1 cellular context compared by ENCODE assay signal in genomic region chr6:24494726-24495515, GRCh38.
TF ChIP-seq lines count a peak whose summit lies in the region.

TSS of gene ALDH5A1 (plus strand) at chr6:24494969. CDS start at chr6:24494997, 28 bp downstream.

TF ChIP-seq in WTC11, 78 proteins besides CTCF, POLR2A, EP300 and RAD21 (continued from another document):
- TF ChIP-seq FOXP1 (CRISPR knock-in tag; IDR thresholded peaks at IDR 0.05; ENCODE audit: borderline replicate concordance), result peak; percentile 93
- 0 out of 2 replicates have a peak, but pooled peaks have one; percentile 64 for TF ChIP-seq ELF4 (CRISPR knock-in tag; IDR thresholded peaks at IDR 0.05; ENCODE audit: low read depth)
- TF ChIP-seq NFYB (CRISPR knock-in tag; conservative IDR thresholded peaks at IDR 0.05; ENCODE audit: low read depth), result 0 out of 2 replicates have a peak, but pooled peaks have one; percentile 9
- TF ChIP-seq, protein P1, sequence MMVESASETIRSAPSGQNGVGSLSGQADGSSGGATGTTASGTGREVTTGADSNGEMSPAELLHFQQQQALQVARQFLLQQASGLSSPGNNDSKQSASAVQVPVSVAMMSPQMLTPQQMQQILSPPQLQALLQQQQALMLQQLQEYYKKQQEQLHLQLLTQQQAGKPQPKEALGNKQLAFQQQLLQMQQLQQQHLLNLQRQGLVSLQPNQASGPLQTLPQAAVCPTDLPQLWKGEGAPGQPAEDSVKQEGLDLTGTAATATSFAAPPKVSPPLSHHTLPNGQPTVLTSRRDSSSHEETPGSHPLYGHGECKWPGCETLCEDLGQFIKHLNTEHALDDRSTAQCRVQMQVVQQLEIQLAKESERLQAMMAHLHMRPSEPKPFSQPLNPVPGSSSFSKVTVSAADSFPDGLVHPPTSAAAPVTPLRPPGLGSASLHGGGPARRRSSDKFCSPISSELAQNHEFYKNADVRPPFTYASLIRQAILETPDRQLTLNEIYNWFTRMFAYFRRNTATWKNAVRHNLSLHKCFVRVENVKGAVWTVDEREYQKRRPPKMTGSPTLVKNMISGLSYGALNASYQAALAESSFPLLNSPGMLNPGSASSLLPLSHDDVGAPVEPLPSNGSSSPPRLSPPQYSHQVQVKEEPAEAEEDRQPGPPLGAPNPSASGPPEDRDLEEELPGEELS (CRISPR knock-in tag; IDR thresholded peaks at IDR 0.05), result peak; percentile 57
- TF ChIP-seq TEAD1 (CRISPR knock-in tag; IDR thresholded peaks at IDR 0.05), result 0 out of 2 replicates have a peak, but pooled peaks have one; percentile 56
- TF ChIP-seq NR2C2 (CRISPR knock-in tag; IDR thresholded peaks at IDR 0.05), result no peak
- peak; percentile 88 for TF ChIP-seq MYBL2 (CRISPR knock-in tag; IDR thresholded peaks at IDR 0.05)
- 0 out of 2 replicates have a peak, but pooled peaks have one; percentile 8 for TF ChIP-seq ZNF532 (CRISPR knock-in tag; IDR thresholded peaks at IDR 0.05; ENCODE audit: borderline replicate concordance)
- TF ChIP-seq ESRRA (CRISPR knock-in tag; IDR thresholded peaks at IDR 0.05; ENCODE audit: borderline replicate concordance), result peak; percentile 63; the same call in 1 of the 2 replicates
- no peak for TF ChIP-seq ZNF396 (CRISPR knock-in tag; IDR thresholded peaks at IDR 0.05; ENCODE audit: borderline replicate concordance)
- peak; percentile 26; the same call in 1 of the 2 replicates for TF ChIP-seq ARID4B (CRISPR knock-in tag; IDR thresholded peaks at IDR 0.05; ENCODE audit: borderline replicate concordance)
- peak; percentile 80; the same call in 1 of the 2 replicates for TF ChIP-seq KAT7 (CRISPR knock-in tag; IDR thresholded peaks at IDR 0.05; ENCODE audit: borderline replicate concordance)
- peak; percentile 60; the same call in 1 of the 2 replicates for TF ChIP-seq NFE2L1 (CRISPR knock-in tag; IDR thresholded peaks at IDR 0.05)
- TF ChIP-seq ZBTB43 (CRISPR knock-in tag; IDR thresholded peaks at IDR 0.05), result peak; percentile 71; the same call in 1 of the 2 replicates
- peak; percentile 20 for TF ChIP-seq GABPB1 (CRISPR knock-in tag; IDR thresholded peaks at IDR 0.05)
- no peak; the same call in 1 of the 2 replicates for TF ChIP-seq CBFB (CRISPR knock-in tag; IDR thresholded peaks at IDR 0.05; ENCODE audit: low read depth)
- no peak for TF ChIP-seq CREB1 (CRISPR knock-in tag; IDR thresholded peaks at IDR 0.05)
